ENCODE assay signal across 9 cellular contexts in genomic region chr3:122299872-122300460, GRCh38. TPM values are rescaled to one million over a fixed set of nuclear protein-coding genes. Genes with fewer than 3 reads are reported as not detected.
A peak's percentile ranks its signal among the peaks of the same experiment; 100 is the strongest.
DNase-seq lines count a peak whose midpoint lies in the region; ATAC-seq, FAIRE-seq and TF ChIP-seq lines count a peak whose summit lies in the region.
"Had no signal": no experiment of that assay in that cellular context is flagged by ENCODE, and none has a peak within 500 bp of the region (broad histone marks: within the 10 kb centered on the region; RNA-seq: fewer than 3 reads in every experiment).

No MANE protein-coding gene starts in this region.

- TF ChIP-seq CTCF in CD8-positive, alpha-beta T cell (IDR thresholded peaks at IDR 0.05): peak; percentile 84
- TF ChIP-seq CTCF in HFF-Myc (IDR thresholded peaks at IDR 0.05; ENCODE audit: low read depth, low read length, missing control alignments) (peak; percentile 65), fibroblast of villous mesenchyme (IDR thresholded peaks at IDR 0.05; ENCODE audit: insufficient read depth, low read depth, low read length) (peak; percentile 59), testis (IDR thresholded peaks at IDR 0.05) (peak; percentile 18 to 46 (median 35))

- FAIRE-seq in TTC549 (lab: Jason Lieb, UNC): peak; percentile 96

- H3K9me3 Mint-ChIP-seq in CD8-positive, alpha-beta T cell: no peaks in the 10 kb centered on the region

- CTCF ChIA-PET in CD8-positive, alpha-beta T cell (lab: Charles Lee): interaction anchor here (0.9 to 2.8 kb wide), 16 partner anchors 12 to 753 kb away, joined by 3 to 57 read pairs (median 4); partner anchors contain the start of gene POLQ

- no peak overlapping the region for H3K27ac Mint-ChIP-seq in CD8-positive, alpha-beta T cell

- ATAC-seq in CD8-positive, alpha-beta T cell: no peak
- ATAC-seq in GM21515 (IDR thresholded peaks at IDR 0.05; ENCODE audit: unreplicated experiment): no peak

- H3K27me3 ChIP-seq in CD8-positive, alpha-beta T cell (ENCODE audit: insufficient read depth, low read length): no peaks in the 10 kb centered on the region
- no peaks in the 10 kb centered on the region for H3K27me3 ChIP-seq in testis

- H3K36me3 Mint-ChIP-seq in CD8-positive, alpha-beta T cell: no peaks in the 10 kb centered on the region

- no peaks in the 10 kb centered on the region for H3K36me3 ChIP-seq in CD8-positive, alpha-beta T cell (ENCODE audit: insufficient read depth, low read length)
- no peaks in the 10 kb centered on the region for H3K36me3 ChIP-seq in testis (ENCODE audit: low read depth, missing control alignments)

- peaks cover 5% of the 10 kb centered on the region for H3K4me1 ChIP-seq in CD8-positive, alpha-beta T cell (ENCODE audit: insufficient read depth, low read length)
- no peaks in the 10 kb centered on the region for H3K4me1 ChIP-seq in testis

- DNase-seq in CD8-positive, alpha-beta T cell: peak in 3 of 7 experiments; percentile 7 to 54 (median 24)
- DNase-seq in HFF-Myc (ENCODE audit: extremely low read depth, low read depth) (peak; percentile 6), fibroblast of villous mesenchyme (ENCODE audit: low read depth) (peak; percentile 14), testis (peak; percentile 37), NCI-H1436 treated with DMSO at 0.1 percent for 48 hours (lab: John Stamatoyannopoulos, UW) (no peak), DMS153 treated with DMSO at 0.1 percent for 48 hours (lab: John Stamatoyannopoulos, UW; ENCODE audit: unreplicated experiment) (no peak)

- H3K27me3 Mint-ChIP-seq in CD8-positive, alpha-beta T cell (ENCODE audit: low read depth): no peaks in the 10 kb centered on the region

- H3K4me3 Mint-ChIP-seq in CD8-positive, alpha-beta T cell: no peak overlapping the region

- H3K9me3 ChIP-seq in CD8-positive, alpha-beta T cell (ENCODE audit: low read length): no peaks in the 10 kb centered on the region
- no peaks in the 10 kb centered on the region for H3K9me3 ChIP-seq in testis

- peaks cover 8% of the 10 kb centered on the region for H3K4me1 Mint-ChIP-seq in CD8-positive, alpha-beta T cell (ENCODE audit: low read depth)

- no peak overlapping the region for H3K27ac ChIP-seq in CD8-positive, alpha-beta T cell (ENCODE audit: low read depth, low read length)
- no peak overlapping the region for H3K27ac ChIP-seq in testis

- POLR2A ChIA-PET in CD8-positive, alpha-beta T cell (lab: Charles Lee): interaction anchor here (0.7 kb wide), 1 partner anchor 960 kb away, joined by 3 read pairs; no protein-coding TSS in a partner anchor

- no peak for TF ChIP-seq POLR2A in testis (IDR thresholded peaks at IDR 0.05)

- no peak overlapping the region for H3K4me3 ChIP-seq in CD8-positive, alpha-beta T cell (ENCODE audit: low read depth, low read length)
- H3K4me3 ChIP-seq in HFF-Myc (replicated peaks; ENCODE audit: low read depth, low read length) (no peak overlapping the region), fibroblast of villous mesenchyme (ENCODE audit: low read depth, low read length) (no peak overlapping the region), testis (no peak overlapping the region)

- intact Hi-C loops in CD8-positive, alpha-beta T cell (cut with DNase I, micrococcal nuclease): loop anchor here (1.0 to 10.0 kb wide), 5 partner anchors 198 to 1795 kb away; no protein-coding TSS in a partner anchor
- intact Hi-C loops in testis (cut with DNase I; ENCODE audit: low total_unique reads): no loop called here

- 58 to 76% methylated on average over 12 of the region's 12 CpGs for WGBS in testis, 2 donors

RNA-seq across cellular contexts. Expression of gene CSTA, which starts 25.1 kb away (rescaled TPM):
- not detected for total RNA-seq in CD8-positive, alpha-beta T cell
- total RNA-seq in fibroblast of villous mesenchyme (0.32 TPM in 1 of 2 replicates, not detected in the other), testis (1 to 10 TPM in 1 of 2 donors, not detected in 1; 1.2 TPM)
- 2.8 TPM for polyA plus RNA-seq in testis (ENCODE audit: insufficient read depth, low read depth, low replicate concordance)
- total RNA-seq: pulmonary artery endothelial cell had no signal

Comparison
In these comparisons a context has a peak if more than half of its experiments do, and no peak if none do; other contexts are left out.
1. DNase-seq: peak in HFF-Myc (single experiment), fibroblast of villous mesenchyme (single experiment) and testis (single experiment); none in NCI-H1436 treated with DMSO at 0.1 percent for 48 hours (single experiment) and DMS153 treated with DMSO at 0.1 percent for 48 hours (single experiment).
2. Peak in every context shown above with its lines, with median percentiles within 50 percentile points of each other: CTCF ChIP-seq.